Comparison of ENCODE assay signal across 10 cellular contexts in the genomic region with DNA sequence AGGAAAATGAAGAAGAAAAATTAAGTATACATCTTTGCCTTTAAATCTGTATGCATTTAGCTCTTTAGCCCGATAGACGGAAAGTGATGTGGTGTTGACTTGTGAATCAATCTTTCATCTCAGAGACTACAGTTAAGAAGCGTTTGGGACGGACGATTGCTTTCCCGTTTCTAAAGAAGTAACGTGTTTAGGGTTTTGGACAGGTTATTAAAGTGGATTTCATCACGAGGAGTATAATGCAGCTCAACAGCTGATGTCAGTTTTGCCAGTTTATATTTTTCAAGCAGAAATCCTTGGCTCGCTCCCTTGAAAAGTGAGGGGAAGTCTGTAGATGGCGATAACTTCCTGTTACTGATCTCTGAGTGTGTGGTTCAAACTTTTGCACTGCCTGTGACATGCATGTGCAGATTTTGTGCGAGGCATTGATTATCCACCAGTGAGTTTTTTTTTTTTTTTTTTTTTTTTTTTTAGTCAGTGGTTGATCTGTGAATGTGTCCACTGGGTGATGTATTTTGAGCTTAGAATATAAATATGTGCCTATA. TPM values are rescaled to one million over a fixed set of nuclear protein-coding genes. Genes with fewer than 3 reads are reported as not detected.
DNase-seq lines count a peak whose midpoint lies in the region; ATAC-seq and TF ChIP-seq lines count a peak whose summit lies in the region.
"Had no signal": no experiment of that assay in that cellular context is flagged by ENCODE, and none has a peak within 500 bp of the region (broad histone marks: within the 10 kb centered on the region; RNA-seq: fewer than 3 reads in every experiment).

No MANE protein-coding gene starts in this region.

- H3K4me3 ChIP-seq in esophagus muscularis mucosa (peak overlapping the region; percentile 70 to 83 (median 75)), osteoblast (ENCODE audit: insufficient read depth, low read length) (no peak overlapping the region)
- H3K4me3 ChIP-seq: HAP-1 had no signal

- TF ChIP-seq EP300 in esophagus muscularis mucosa (IDR thresholded peaks at IDR 0.05), result no peak

- H3K4me1 ChIP-seq in esophagus muscularis mucosa, result peaks cover 9 to 37% (median 27%) of the 10 kb centered on the region in 4 donors
- no peaks in the 10 kb centered on the region for H3K4me1 ChIP-seq in osteoblast (ENCODE audit: insufficient read depth, low read length)
- H3K4me1 ChIP-seq: HAP-1 had no signal

- H3K27ac Mint-ChIP-seq in effector memory CD8-positive, alpha-beta T cell, result no peak overlapping the region

- no peak for ATAC-seq in effector memory CD8-positive, alpha-beta T cell (replicated peaks)

- H3K27me3 ChIP-seq in esophagus muscularis mucosa (peaks cover 0 to 22% (median 0%) of the 10 kb centered on the region in 4 donors), osteoblast (ENCODE audit: insufficient read depth, low read length) (peaks cover 14% of the 10 kb centered on the region)

- H3K36me3 ChIP-seq in esophagus muscularis mucosa (no peaks in the 10 kb centered on the region), osteoblast (ENCODE audit: insufficient read depth, low read length) (no peaks in the 10 kb centered on the region)
- H3K36me3 ChIP-seq: HAP-1, MG63 had no signal

- H3K4me1 Mint-ChIP-seq in effector memory CD8-positive, alpha-beta T cell (ENCODE audit: low read depth in 2 of 2), result no peaks in the 10 kb centered on the region

- H2AFZ ChIP-seq in osteoblast (ENCODE audit: low read length), result no peak overlapping the region

- no peaks in the 10 kb centered on the region for H4K20me1 ChIP-seq in osteoblast (ENCODE audit: insufficient read depth, low read length)

- H3K27ac ChIP-seq in esophagus muscularis mucosa (replicated peaks in 1 of 4) (peak overlapping the region; percentile 78 to 82 (median 80)), osteoblast (ENCODE audit: low read depth, low read length) (no peak overlapping the region)

- no peak overlapping the region for H3K4me2 ChIP-seq in osteoblast (ENCODE audit: insufficient read depth, low read length)

- no peaks in the 10 kb centered on the region for H3K9me3 Mint-ChIP-seq in effector memory CD8-positive, alpha-beta T cell

- TF ChIP-seq POLR2A in esophagus muscularis mucosa (IDR thresholded peaks at IDR 0.05; ENCODE audit: low read depth), result no peak

- H3K9me3 ChIP-seq in esophagus muscularis mucosa, result no peaks in the 10 kb centered on the region
- H3K9me3 ChIP-seq in osteoblast (ENCODE audit: low read depth, low read length), result no peaks in the 10 kb centered on the region
- H3K9me3 ChIP-seq: HAP-1, MG63 had no signal

- DNase-seq in DMS153 treated with DMSO at 0.1 percent for 48 hours (lab: John Stamatoyannopoulos, UW; ENCODE audit: unreplicated experiment) (peak; percentile 79), NCI-H510A treated with DMSO at 0.1 percent for 48 hours (lab: John Stamatoyannopoulos, UW) (peak; percentile 90), esophagus muscularis mucosa (ENCODE audit: extremely low spot score) (peak; percentile 64), osteoblast (ENCODE audit: insufficient read length, low spot score, missing footprints) (peak; percentile 69), KG1 (lab: John Stamatoyannopoulos, UW) (no peak), OCI-M2 (lab: John Stamatoyannopoulos, UW; ENCODE audit: unreplicated experiment) (no peak)
- no peak for DNase-seq in effector memory CD8-positive, alpha-beta T cell
- DNase-seq in activated naive CD4-positive, alpha-beta T cell (lab: John Stamatoyannopoulos, UW), result no peak

- 0% methylated on average over 11 of the region's 11 CpGs for WGBS in esophagus muscularis mucosa

- intact Hi-C loops in esophagus muscularis mucosa (cut with DNase I), result loop anchor here (5.0 to 10.0 kb wide), 2 partner anchors 350 to 762 kb away; partner anchors contain the start of genes NSUN2 and SRD5A1

- peaks cover 30 to 38% of the 10 kb centered on the region in 2 donors for H3K27me3 Mint-ChIP-seq in effector memory CD8-positive, alpha-beta T cell

- no peak overlapping the region for H3K4me3 Mint-ChIP-seq in effector memory CD8-positive, alpha-beta T cell

- TF ChIP-seq CTCF in esophagus muscularis mucosa (IDR thresholded peaks at IDR 0.05) (peak in 1 of 3 experiments; percentile 28), osteoblast (IDR thresholded peaks at IDR 0.05; ENCODE audit: extremely low read depth, low read depth, low read length) (no peak)

- no peaks in the 10 kb centered on the region for H3K79me2 ChIP-seq in osteoblast (ENCODE audit: insufficient read depth, low read length)

- H3K36me3 Mint-ChIP-seq in effector memory CD8-positive, alpha-beta T cell (ENCODE audit: insufficient read depth), result no peaks in the 10 kb centered on the region

RNA-seq across cellular contexts. Expression of gene ADCY2, which starts 1.1 kb away (rescaled TPM):
- 1 to 10 TPM; 4.8 to 9.1 (median 5.7) TPM for total RNA-seq in esophagus muscularis mucosa
- under 0.01 and 0.59 TPM in 2 replicates for total RNA-seq in osteoblast

Comparison
In these comparisons a context has a peak if more than half of its experiments do, and no peak if none do; other contexts are left out.
1. DNase-seq: peak in DMS153 treated with DMSO at 0.1 percent for 48 hours (single experiment), NCI-H510A treated with DMSO at 0.1 percent for 48 hours (single experiment), esophagus muscularis mucosa (single experiment) and osteoblast (single experiment); none in effector memory CD8-positive, alpha-beta T cell (0 of 3), KG1 (single experiment), OCI-M2 (single experiment) and activated naive CD4-positive, alpha-beta T cell (0 of 4).